In genomic region chr11:111388431-111388830, GRCh38 we compare ENCODE assay signal across 35 cellular contexts. TPM values are rescaled to one million over a fixed set of nuclear protein-coding genes. Genes with fewer than 3 reads are reported as not detected.
DNase-seq lines count a peak whose midpoint lies in the region; ATAC-seq and TF ChIP-seq lines count a peak whose summit lies in the region.
"Had no signal": no experiment of that assay in that cellular context is flagged by ENCODE, and none has a peak within 500 bp of the region (broad histone marks: within the 10 kb centered on the region; RNA-seq: fewer than 3 reads in every experiment).

No MANE protein-coding gene starts in this region.

- H3K9me3 ChIP-seq in OCI-LY7 (ENCODE audit: low read length) = peaks cover 28% of the 10 kb centered on the region
- H3K9me3 ChIP-seq in esophagus squamous epithelium = no peaks in the 10 kb centered on the region
- H3K9me3 ChIP-seq: ovary, Peyer's patch, SJCRH30, suprapubic skin, upper lobe of right lung had no signal

- H3K36me3 ChIP-seq in OCI-LY7 (ENCODE audit: insufficient read depth, low read length) = peaks cover 8% of the 10 kb centered on the region; the same call in 1 of the 2 replicates
- no peaks in the 10 kb centered on the region for H3K36me3 ChIP-seq in esophagus squamous epithelium
- H3K36me3 ChIP-seq: cardiac muscle cell, ovary, Peyer's patch, SJCRH30, suprapubic skin, upper lobe of right lung had no signal

- peaks cover 13% of the 10 kb centered on the region for H3K4me1 Mint-ChIP-seq in activated naive CD4-positive, alpha-beta T cell treated with anti-CD3 and anti-CD28 coated beads, Interleukin-2, amount 50 U/mL, for 24 hours
- no peaks in the 10 kb centered on the region for H3K4me1 Mint-ChIP-seq in progenitor cell of endocrine pancreas (ENCODE audit: low read depth)
- H3K4me1 Mint-ChIP-seq: endodermal cell, nephron progenitor cell had no signal

- no peak for ATAC-seq in GM21447 (IDR thresholded peaks at IDR 0.05; ENCODE audit: unreplicated experiment)
- ATAC-seq: activated CD4-positive, CD25-positive, alpha-beta regulatory T cell treated with anti-CD3 and anti-CD28 coated beads, Interleukin-2, amount 50 U/mL, for 24 hours; CD8-positive, alpha-beta T cell; K562; right cardiac atrium; upper lobe of right lung had no signal

- H3K4me3 Mint-ChIP-seq in activated naive CD4-positive, alpha-beta T cell treated with anti-CD3 and anti-CD28 coated beads, Interleukin-2, amount 50 U/mL, for 24 hours = no peak overlapping the region
- H3K4me3 Mint-ChIP-seq in progenitor cell of endocrine pancreas (ENCODE audit: low read depth) = no peak overlapping the region
- H3K4me3 Mint-ChIP-seq: activated CD4-positive, alpha-beta memory T cell treated with anti-CD3 and anti-CD28 coated beads for 36 hours; activated naive CD4-positive, alpha-beta T cell treated with anti-CD3 and anti-CD28 coated beads, Interleukin-2, amount 10 ng/mL, durations not matched to agents 7 days and 5 days; activated T-helper 1 cell treated with anti-CD3 and anti-CD28 coated beads, Interleukin-12 subunit alpha, Interleukin-12 subunit beta, Interleukin-2, Interleukin-4 antibody, amounts not matched to agents 30 ng/mL and 10 ng/mL and 1 ng/mL, durations not matched to agents 14 hours and 24 hours and 36 hours; CD8-positive, alpha-beta T cell; endodermal cell; nephron progenitor cell had no signal

- H4K20me1 ChIP-seq in OCI-LY7 (ENCODE audit: insufficient read depth, low read length) = no peaks in the 10 kb centered on the region

- no peak for TF ChIP-seq POLR2A in esophagus squamous epithelium (IDR thresholded peaks at IDR 0.05)

- H3K27me3 Mint-ChIP-seq in activated naive CD4-positive, alpha-beta T cell treated with anti-CD3 and anti-CD28 coated beads, Interleukin-2, amount 50 U/mL, for 24 hours = no peaks in the 10 kb centered on the region
- no peaks in the 10 kb centered on the region for H3K27me3 Mint-ChIP-seq in progenitor cell of endocrine pancreas
- H3K27me3 Mint-ChIP-seq: activated naive CD4-positive, alpha-beta T cell treated with anti-CD3 and anti-CD28 coated beads, Interleukin-2, amount 10 ng/mL, durations not matched to agents 7 days and 5 days had no signal

- H3K79me2 ChIP-seq in OCI-LY7 (ENCODE audit: insufficient read depth, low read depth, low read length) = no peaks in the 10 kb centered on the region
- H3K79me2 ChIP-seq: hepatocyte had no signal

- intact Hi-C loops in OCI-LY7 (cut with micrococcal nuclease; ENCODE audit: unreplicated experiment) (no loop called here), esophagus squamous epithelium (cut with DNase I) (no loop called here)

- H3K4me1 ChIP-seq in OCI-LY7 (ENCODE audit: insufficient read depth, low read length, poor library complexity, severe bottlenecking) (peaks cover 48% of the 10 kb centered on the region), esophagus squamous epithelium (peaks cover 0 to 53% (median 14%) of the 10 kb centered on the region in 3 donors)
- H3K4me1 ChIP-seq: SJCRH30, suprapubic skin, upper lobe of right lung had no signal

- no peak for TF ChIP-seq CTCF in OCI-LY7 (conservative IDR thresholded peaks at IDR 0.05; ENCODE audit: low read length)
- TF ChIP-seq CTCF in esophagus squamous epithelium (IDR thresholded peaks at IDR 0.05) = no peak
- TF ChIP-seq CTCF in progenitor cell of endocrine pancreas (IDR thresholded peaks at IDR 0.05; ENCODE audit: unreplicated experiment) = no peak

- H3K4me3 ChIP-seq in OCI-LY7 (ENCODE audit: low read depth, low read length, poor library complexity, severe bottlenecking) (peak overlapping the region; percentile 6), esophagus squamous epithelium (no peak overlapping the region)
- H3K4me3 ChIP-seq: cardiac muscle cell, hepatocyte, K562, ovary, Peyer's patch, SJCRH30, suprapubic skin, upper lobe of right lung had no signal

- H3K36me3 Mint-ChIP-seq in activated naive CD4-positive, alpha-beta T cell treated with anti-CD3 and anti-CD28 coated beads, Interleukin-2, amount 50 U/mL, for 24 hours = no peaks in the 10 kb centered on the region
- H3K36me3 Mint-ChIP-seq in progenitor cell of endocrine pancreas (ENCODE audit: insufficient read depth) = no peaks in the 10 kb centered on the region
- H3K36me3 Mint-ChIP-seq: activated naive CD4-positive, alpha-beta T cell treated with anti-CD3 and anti-CD28 coated beads, Interleukin-2, amount 10 ng/mL, durations not matched to agents 7 days and 5 days; CD8-positive, alpha-beta T cell had no signal

- POLR2A ChIA-PET in OCI-LY7 (lab: Charles Lee) = interaction anchor here (1.3 to 7.6 kb wide), 6 partner anchors 10 to 29 kb away, joined by 4 to 74 read pairs (median 12); partner anchors contain the start of gene POU2AF1

- peak overlapping the region; percentile 67 for H2AFZ ChIP-seq in OCI-LY7 (ENCODE audit: low read length)
- H2AFZ ChIP-seq: hepatocyte had no signal

- H3K9me3 Mint-ChIP-seq in activated naive CD4-positive, alpha-beta T cell treated with anti-CD3 and anti-CD28 coated beads, Interleukin-2, amount 50 U/mL, for 24 hours = no peaks in the 10 kb centered on the region
- no peaks in the 10 kb centered on the region for H3K9me3 Mint-ChIP-seq in progenitor cell of endocrine pancreas (ENCODE audit: low read depth)
- H3K9me3 Mint-ChIP-seq: CD8-positive, alpha-beta T cell; endodermal cell had no signal

- CTCF ChIA-PET in OCI-LY7 (lab: Charles Lee; ENCODE audit: unreplicated experiment) = interaction anchor here (1.7 kb wide), 1 partner anchor 9 kb away, joined by 5 read pairs; the partner anchor contains the start of gene POU2AF1

- no peak for DNase-seq in activated naive CD4-positive, alpha-beta T cell (lab: John Stamatoyannopoulos, UW)
- DNase-seq in OCI-LY7 (ENCODE audit: low spot score) (no peak), esophagus squamous epithelium (lab: John Stamatoyannopoulos, UW) (no peak), anterior cingulate cortex (lab: John Stamatoyannopoulos, UW) (no peak), progenitor cell of endocrine pancreas (ENCODE audit: low spot score, unreplicated experiment) (no peak), DMS53 treated with DMSO at 0.1 percent for 48 hours (lab: John Stamatoyannopoulos, UW; ENCODE audit: unreplicated experiment) (no peak)
- DNase-seq: activated CD4-positive, alpha-beta memory T cell treated with anti-CD3 and anti-CD28 coated beads for 36 hours; activated CD8-positive, alpha-beta memory T cell treated with anti-CD3 and anti-CD28 coated beads, Interleukin-2, amount 50 U/mL, for 4 hours; activated naive CD4-positive, alpha-beta T cell treated with anti-CD3 and anti-CD28 coated beads, Interleukin-2, amount 10 ng/mL, durations not matched to agents 7 days and 5 days; amygdala; CD8-positive, alpha-beta T cell; endodermal cell; HCEC 1CT; NCI-H1694; NCI-H2171; NCI-H524; nephron progenitor cell; ovary; Peyer's patch; right cardiac atrium; SJCRH30; stimulated activated CD4-positive, alpha-beta T cell treated with anti-CD3 and anti-CD28 coated beads, Interleukin-2, amount 100 ng/mL, for 48 hours; T-helper 1 cell; upper lobe of right lung had no signal

- peak overlapping the region; percentile 4 for H3K27ac Mint-ChIP-seq in activated naive CD4-positive, alpha-beta T cell treated with anti-CD3 and anti-CD28 coated beads, Interleukin-2, amount 50 U/mL, for 24 hours
- no peak overlapping the region for H3K27ac Mint-ChIP-seq in progenitor cell of endocrine pancreas
- H3K27ac Mint-ChIP-seq: activated CD4-positive, alpha-beta memory T cell treated with anti-CD3 and anti-CD28 coated beads for 36 hours; activated naive CD4-positive, alpha-beta T cell treated with anti-CD3 and anti-CD28 coated beads, Interleukin-2, amount 10 ng/mL, durations not matched to agents 7 days and 5 days; activated T-helper 1 cell treated with anti-CD3 and anti-CD28 coated beads, Interleukin-12 subunit alpha, Interleukin-12 subunit beta, Interleukin-2, Interleukin-4 antibody, amounts not matched to agents 30 ng/mL and 10 ng/mL and 1 ng/mL, durations not matched to agents 14 hours and 24 hours and 36 hours; CD8-positive, alpha-beta T cell; endodermal cell; nephron progenitor cell had no signal

- no peaks in the 10 kb centered on the region for H3K27me3 ChIP-seq in esophagus squamous epithelium
- H3K27me3 ChIP-seq: cardiac muscle cell, hepatocyte, ovary, Peyer's patch, SJCRH30, suprapubic skin, upper lobe of right lung had no signal

- peak overlapping the region; percentile 58 for H3K4me2 ChIP-seq in OCI-LY7 (ENCODE audit: low read length)
- H3K4me2 ChIP-seq: hepatocyte had no signal

- WGBS in esophagus squamous epithelium, 2 donors = 70 to 72% methylated on average over 4 of the region's 4 CpGs

- peak overlapping the region; percentile 23 for H3K27ac ChIP-seq in OCI-LY7 (ENCODE audit: low read depth, low read length, poor library complexity, severe bottlenecking)
- peak overlapping the region; percentile 34 to 68 (median 60) for H3K27ac ChIP-seq in esophagus squamous epithelium
- H3K27ac ChIP-seq: 22Rv1, cardiac muscle cell, hepatocyte, ovary, Peyer's patch, SJCRH30, suprapubic skin, upper lobe of right lung had no signal

- H3K9me2 ChIP-seq in OCI-LY7 (ENCODE audit: insufficient read depth, low read length) = no peaks in the 10 kb centered on the region

- no TSS peak for BruUV-seq in OCI-LY7 (replicated peaks; lab: Mats Ljungman, UMichigan)

RNA-seq across cellular contexts. Expression of gene POU2AF1, which starts 9.4 kb away (rescaled TPM):
- 56.4 and 86.1 TPM in 2 replicates for total RNA-seq in OCI-LY7 (2014; rRNA removed; shearing (Covaris generic))
- total RNA-seq in OCI-LY7 (2022) (285 and 315 TPM in 2 replicates), esophagus squamous epithelium (1 to 10 TPM in 2 of 4 donors, under 1 TPM in 1, not detected in 1; 0.57 to 2.2 (median 1.8) TPM), progenitor cell of endocrine pancreas (0.43 and 0.58 TPM in 2 replicates)
- total RNA-seq: cardiac muscle cell, frontal cortex, lung microvascular endothelial cell, SJCRH30, suprapubic skin had no signal

Comparison
In these comparisons a context has a peak if more than half of its experiments do, and no peak if none do; other contexts are left out.
1. RNA of gene POU2AF1, which starts 9.4 kb away (total RNA-seq): 56.4 to 315 TPM in OCI-LY7; 0.57 to 2.2 TPM in esophagus squamous epithelium and 0.43 to 0.58 TPM in progenitor cell of endocrine pancreas; every median in the first group is over 10 times any median in the second.